In the genomic region with DNA sequence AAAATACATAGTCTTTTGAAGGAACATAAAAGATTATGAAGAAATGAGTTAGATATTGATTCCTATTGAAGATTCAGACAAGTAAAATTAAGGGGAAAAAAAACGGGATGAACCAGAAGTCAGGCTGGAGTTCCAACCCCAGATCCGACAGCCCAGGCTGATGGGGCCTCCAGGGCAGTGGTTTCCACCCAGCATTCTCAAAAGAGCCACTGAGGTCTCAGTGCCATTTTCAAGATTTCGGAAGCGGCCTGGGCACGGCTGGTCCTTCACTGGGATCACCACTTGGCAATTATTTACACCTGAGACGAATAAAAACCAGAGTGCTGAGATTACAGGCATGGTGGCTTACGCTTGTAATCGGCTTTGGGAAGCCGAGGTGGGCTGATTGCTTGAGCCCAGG, we compare ENCODE assay signal across 33 cellular contexts.
"Had no signal": no experiment of that assay in that cellular context is flagged by ENCODE, and none has a peak within 500 bp of the region (broad histone marks: within the 10 kb centered on the region; RNA-seq: fewer than 3 reads in every experiment).

No MANE protein-coding gene starts in this region.

- H3K9me3 ChIP-seq: adrenal gland, ascending aorta, body of pancreas, breast epithelium had no signal

- H3K27ac ChIP-seq: adrenal gland, ascending aorta, body of pancreas, brain microvascular endothelial cell, breast epithelium, cardiac muscle cell had no signal

- H3K36me3 ChIP-seq: adrenal gland, ascending aorta, brain microvascular endothelial cell, breast epithelium, cardiac muscle cell had no signal

- H3K4me3 ChIP-seq: adrenal gland, ascending aorta, body of pancreas, breast epithelium, cardiac muscle cell had no signal

- H3K27me3 ChIP-seq: adrenal gland, ascending aorta, body of pancreas, brain microvascular endothelial cell, breast epithelium, cardiac muscle cell had no signal

- FAIRE-seq: astrocyte, bronchial epithelial cell, colon had no signal

- ATAC-seq: activated naive CD4-positive, alpha-beta T cell treated with anti-CD3 and anti-CD28 coated beads, Interleukin-2, amount 50 U/mL, for 72 hours; activated naive CD8-positive, alpha-beta T cell treated with anti-CD3 and anti-CD28 coated beads, Interleukin-2, amount 50 U/mL, for 24 hours; activated T-cell treated with anti-CD3 and anti-CD28 coated beads, Interleukin-2, amount 50 U/mL, for 4 hours; activated T-cell treated with anti-CD3 and anti-CD28 coated beads, Interleukin-2, amount 50 U/mL, for 72 hours; activated T-helper 17 cell treated with anti-CD3 and anti-CD28 coated beads, Interleukin-2, amount 50 U/mL, for 72 hours; body of pancreas had no signal

- DNase-seq: activated effector memory CD4-positive, alpha-beta T cell treated with anti-CD3 and anti-CD28 coated beads, Interleukin-2, amount 50 U/mL, for 16 hours; activated effector memory CD4-positive, alpha-beta T cell treated with Interleukin-2 at 50 U/mL for 16 hours; activated gamma-delta T cell; activated gamma-delta T cell treated with Interleukin-2 at 50 U/mL for 16 hours; activated naive CD4-positive, alpha-beta T cell; activated naive CD4-positive, alpha-beta T cell treated with anti-CD3 and anti-CD28 coated beads for 36 hours; activated naive CD4-positive, alpha-beta T cell treated with anti-CD3 and anti-CD28 coated beads, Interleukin-2, amount 10 ng/mL, durations not matched to agents 7 days and 5 days; activated naive CD4-positive, alpha-beta T cell treated with anti-CD3 and anti-CD28 coated beads, Interleukin-2, amount 50 U/mL, for 16 hours; activated naive CD4-positive, alpha-beta T cell treated with Interleukin-2 at 50 U/mL for 16 hours; activated naive CD8-positive, alpha-beta T cell treated with anti-CD3 and anti-CD28 coated beads for 36 hours; activated naive CD8-positive, alpha-beta T cell treated with anti-CD3 and anti-CD28 coated beads, Interleukin-2, amount 10 ng/mL, durations not matched to agents 7 days and 5 days; activated naive CD8-positive, alpha-beta T cell treated with anti-CD3 and anti-CD28 coated beads, Interleukin-2, amount 50 U/mL, for 24 hours; activated T-cell treated with anti-CD3 and anti-CD28 coated beads, Interleukin-2, amount 50 U/mL, for 4 hours; activated T-cell treated with anti-CD3 and anti-CD28 coated beads, Interleukin-2, amount 50 U/mL, for 48 hours; activated T-cell treated with anti-CD3 and anti-CD28 coated beads, Interleukin-2, amount 50 U/mL, for 72 hours; adrenal gland; amniotic stem cell; amygdala; anterior cingulate cortex; aorta; body of pancreas; brain microvascular endothelial cell; caudate nucleus; central memory CD4-positive, alpha-beta T cell; cerebellar nuclear complex had no signal
